ENCODE assay signal across 22 cellular contexts in genomic region chr16:1259760-1260068, GRCh38. TPM values are rescaled to one million over a fixed set of nuclear protein-coding genes. Genes with fewer than 3 reads are reported as not detected.
A peak's percentile ranks its signal among the peaks of the same experiment; 100 is the strongest.
DNase-seq lines count a peak whose midpoint lies in the region; ATAC-seq, FAIRE-seq and TF ChIP-seq lines count a peak whose summit lies in the region.
"Had no signal": no experiment of that assay in that cellular context is flagged by ENCODE, and none has a peak within 500 bp of the region (broad histone marks: within the 10 kb centered on the region; RNA-seq: fewer than 3 reads in every experiment).

No MANE protein-coding gene starts in this region.

- H3K9me3 ChIP-seq in HepG2 (ENCODE audit: low read length): no peaks in the 10 kb centered on the region
- H3K9me3 ChIP-seq in right lobe of liver: no peaks in the 10 kb centered on the region
- no peaks in the 10 kb centered on the region for H3K9me3 ChIP-seq in PC-9 (ENCODE audit: insufficient read depth, low read depth)
- H3K9me3 ChIP-seq: HAP-1 had no signal

- intact Hi-C loops in HepG2 (cut with micrococcal nuclease; ENCODE audit: unreplicated experiment) (no loop called here), right lobe of liver (cut with DNase I) (no loop called here), PC-9 (cut with micrococcal nuclease; ENCODE audit: unreplicated experiment) (loop anchor here (2.0 kb wide), 1 partner anchor 37 kb away; no protein-coding TSS in a partner anchor)

- TF ChIP-seq POLR2A in HepG2 (IDR thresholded peaks at IDR 0.05; ENCODE audit: insufficient read depth in 1 of 2, low read depth in 2 of 2, low read length in 2 of 2) (no peak), right lobe of liver (IDR thresholded peaks at IDR 0.05) (no peak)

- H3K4me2 ChIP-seq in HepG2 (ENCODE audit: low read depth, low read length): no peak overlapping the region
- H3K4me2 ChIP-seq in GM23338: peak overlapping the region; percentile 70; the same call in 1 of the 2 replicates
- H3K4me2 ChIP-seq in PC-9: peak overlapping the region; percentile 86; the same call in 1 of the 2 replicates

- H3K27me3 Mint-ChIP-seq in GM23338 (ENCODE audit: insufficient read depth, low read depth, poor library complexity): peaks cover 31% of the 10 kb centered on the region

- 0% methylated on average over 2 of the region's 11 CpGs for WGBS in HepG2 (ENCODE audit: low lambda C conversion rate)
- 23% methylated on average over 4 of the region's 11 CpGs for WGBS in right lobe of liver (ENCODE audit: insufficient coverage, low coverage, low lambda C conversion rate, missing lambda C conversion rate)

- no peak overlapping the region for H3K4me3 Mint-ChIP-seq in GM23338
- H3K4me3 Mint-ChIP-seq: HFFc6 had no signal

- peak overlapping the region in 1 of 3 experiments; percentile 37; a peak in 1 of 6 replicates for H3K4me3 ChIP-seq in HepG2 (replicated peaks in 1 of 3; ENCODE audit: insufficient read depth in 1 of 3, low read depth in 2 of 3, low read length in 3 of 3)
- no peak overlapping the region for H3K4me3 ChIP-seq in right lobe of liver
- no peak overlapping the region; the same call in 1 of the 2 replicates for H3K4me3 ChIP-seq in GM23338
- H3K4me3 ChIP-seq in PC-9: no peak overlapping the region
- H3K4me3 ChIP-seq: HAP-1 had no signal

- peaks cover 21 to 68% of the 10 kb centered on the region in 2 experiments; a peak in 4 of 5 replicates for H3K27me3 ChIP-seq in HepG2 (ENCODE audit: control insufficient read depth in 1 of 2, insufficient read depth in 2 of 2, low read length in 2 of 2)
- H3K27me3 ChIP-seq in right lobe of liver: peaks cover 0 to 5% of the 10 kb centered on the region in 2 donors
- no peaks in the 10 kb centered on the region for H3K27me3 ChIP-seq in GM23338 (ENCODE audit: insufficient read depth)
- H3K27me3 ChIP-seq in PC-9 (ENCODE audit: insufficient read depth, low read depth): peaks cover 51% of the 10 kb centered on the region

- no peak for FAIRE-seq in HepG2 (lab: Jason Lieb, UNC)
- FAIRE-seq: GM12891, GM19239, H54 had no signal

- no peaks in the 10 kb centered on the region for H3K79me2 ChIP-seq in HepG2 (ENCODE audit: insufficient read depth, low read length)
- no peaks in the 10 kb centered on the region for H3K79me2 ChIP-seq in GM23338 (replicated peaks; ENCODE audit: insufficient read depth)
- H3K79me2 ChIP-seq in PC-9 (ENCODE audit: low read depth): no peaks in the 10 kb centered on the region

- no peaks in the 10 kb centered on the region for H3K36me3 ChIP-seq in HepG2 (replicated peaks in 1 of 2; ENCODE audit: control insufficient read depth in 1 of 2, insufficient read depth in 2 of 2, low read length in 2 of 2)
- no peaks in the 10 kb centered on the region for H3K36me3 ChIP-seq in right lobe of liver
- no peaks in the 10 kb centered on the region for H3K36me3 ChIP-seq in GM23338 (ENCODE audit: insufficient read depth)
- no peaks in the 10 kb centered on the region for H3K36me3 ChIP-seq in PC-9 (ENCODE audit: low read depth)
- H3K36me3 ChIP-seq: HAP-1 had no signal

- no peak for DNase-seq in HepG2 (ENCODE audit: low spot score)
- DNase-seq in right lobe of liver: no peak
- no peak for DNase-seq in GM23338 (ENCODE audit: low spot score)
- no peak for DNase-seq in PC-9
- DNase-seq in NCI-H748 (lab: John Stamatoyannopoulos, UW; ENCODE audit: unreplicated experiment): no peak
- DNase-seq: C1 segment of cervical spinal cord; CD4-positive, alpha-beta memory T cell; DMS79 treated with DMSO at 0.1 percent for 48 hours; GF-D8; GOT3; HFFc6 had no signal

- H3K9ac ChIP-seq in HepG2 (ENCODE audit: insufficient read depth, low read depth, low read length): no peak overlapping the region

- H3K27ac ChIP-seq in HepG2 (ENCODE audit: extremely low read length, insufficient read depth, low read length) (no peak overlapping the region), right lobe of liver (no peak overlapping the region), GM23338 (ENCODE audit: low read depth) (no peak overlapping the region), PC-9 (no peak overlapping the region)

- H3K9me2 ChIP-seq in GM23338 (ENCODE audit: insufficient read depth) (no peaks in the 10 kb centered on the region), PC-9 (ENCODE audit: insufficient read depth) (no peaks in the 10 kb centered on the region)

- POLR2A ChIA-PET in HepG2 (lab: Yijun Ruan, JAX): no interaction called here
- POLR2A ChIA-PET in PC-9 (lab: Charles Lee; ENCODE audit: unreplicated experiment): no interaction called here

- no peak overlapping the region for H3K27ac Mint-ChIP-seq in GM23338
- H3K27ac Mint-ChIP-seq: CD4-positive, alpha-beta memory T cell; HFFc6 had no signal

- H3F3A ChIP-seq in GM23338 (replicated peaks; ENCODE audit: low read depth) (no peaks in the 10 kb centered on the region), PC-9 (ENCODE audit: insufficient read depth, low read depth) (0 out of 2 replicates have a peak, but pooled peaks cover 5% of the 10 kb centered on the region)

- H3K4me1 ChIP-seq in HepG2 (ENCODE audit: insufficient read depth, low read length) (no peaks in the 10 kb centered on the region), right lobe of liver (no peaks in the 10 kb centered on the region), GM23338 (ENCODE audit: insufficient read depth) (no peaks in the 10 kb centered on the region), PC-9 (replicated peaks; ENCODE audit: insufficient read depth) (no peaks in the 10 kb centered on the region; the same call in 1 of the 2 replicates)
- H3K4me1 ChIP-seq: HAP-1 had no signal

- no peaks in the 10 kb centered on the region for H3K36me3 Mint-ChIP-seq in GM23338 (ENCODE audit: low read depth)
- H3K36me3 Mint-ChIP-seq: CD4-positive, alpha-beta memory T cell had no signal

- no peak for ATAC-seq in HepG2
- ATAC-seq in right lobe of liver: no peak
- ATAC-seq in GM23338: peak; percentile 7; the same call in 2 of the 3 replicates
- no peak for ATAC-seq in GM18867 (IDR thresholded peaks at IDR 0.05; ENCODE audit: unreplicated experiment)

- no peaks in the 10 kb centered on the region for H4K20me1 ChIP-seq in HepG2 (ENCODE audit: insufficient read depth, low read length)
- H4K20me1 ChIP-seq in GM23338 (replicated peaks; ENCODE audit: insufficient read depth): 0 out of 2 replicates have a peak, but pooled peaks cover 2% of the 10 kb centered on the region
- no peaks in the 10 kb centered on the region for H4K20me1 ChIP-seq in PC-9 (ENCODE audit: insufficient read depth)

- in situ Hi-C loops in HepG2 (cut with HindIII; ENCODE audit: extremely low pct_ligation_motif_present, low pct_unique_long_range_greater_than_20kb): no loop called here

- no peak for TF ChIP-seq RAD21 in HepG2 (CRISPR knock-in tag; IDR thresholded peaks at IDR 0.05)

- peaks cover 11% of the 10 kb centered on the region for H3K4me1 Mint-ChIP-seq in GM23338

- H3K9me3 Mint-ChIP-seq in GM23338: peaks cover 6% of the 10 kb centered on the region
- H3K9me3 Mint-ChIP-seq: CD4-positive, alpha-beta memory T cell had no signal

- no peak overlapping the region for H2AFZ ChIP-seq in HepG2 (ENCODE audit: low read length)
- H2AFZ ChIP-seq in GM23338: no peak overlapping the region
- H2AFZ ChIP-seq in PC-9: no peak overlapping the region

- CTCF ChIA-PET in HepG2 (lab: Yijun Ruan, JAX; ENCODE audit: low intra/inter-chr PET ratio, low total read pairs): no interaction called here
- CTCF ChIA-PET in PC-9 (lab: Charles Lee): no interaction called here

- no peak for TF ChIP-seq CTCF in HepG2 (CRISPR knock-in tag; IDR thresholded peaks at IDR 0.05)
- TF ChIP-seq CTCF in right lobe of liver (IDR thresholded peaks at IDR 0.05): no peak
- TF ChIP-seq CTCF in GM23338 (conservative IDR thresholded peaks at IDR 0.05; ENCODE audit: low read depth in 2 of 2): no peak
- no peak for TF ChIP-seq CTCF in PC-9 (conservative IDR thresholded peaks at IDR 0.05)

- BruUV-seq in HepG2 (replicated peaks; lab: Mats Ljungman, UMichigan): no TSS peak
- BruUV-seq in PC-9 (replicated peaks; lab: Mats Ljungman, UMichigan): no TSS peak

- TF ChIP-seq EP300 in HepG2 (IDR thresholded peaks at IDR 0.05; ENCODE audit: low read depth in 2 of 2, low read length in 2 of 2): no peak
- TF ChIP-seq EP300 in HepG2 (CRISPR knock-in tag; IDR thresholded peaks at IDR 0.05; ENCODE audit: borderline replicate concordance): no peak

RNA-seq across cellular contexts. Expression of gene TPSD1, which starts 3.8 kb away (rescaled TPM):
- total RNA-seq in HepG2 (2016; rRNA removed; fragmentation: Illumina TruSeq; extraction: Trizol) (not detected in 2 replicates), right lobe of liver (not detected), PC-9 (2021) (not detected in 2 replicates)
- not detected in 2 replicates for total RNA-seq in HepG2 (2016; cell fraction: cytosol; rRNA removed; fragmentation: Illumina TruSeq; extraction: Trizol; ENCODE audit: low read depth)
- total RNA-seq in HepG2 (2016; cell fraction: insoluble cytoplasmic fraction; rRNA removed; fragmentation: Illumina TruSeq; extraction: Trizol): not detected in 2 replicates
- total RNA-seq in HepG2 (2016; cell fraction: membrane; rRNA removed; fragmentation: Illumina TruSeq; extraction: Trizol): not detected in 2 replicates
- total RNA-seq in HepG2 (2016; cell fraction: nucleus; rRNA removed; fragmentation: Illumina TruSeq; extraction: Trizol): not detected in 2 replicates
- polyA plus RNA-seq in HepG2 (2011; rRNA removed) (not detected in 2 replicates), GM23338 (2016; fragmentation: Nextera tagmentation; extraction: Ambion mirVana) (not detected in 2 replicates)
- polyA plus RNA-seq in HepG2 (2011; cell fraction: cytosol; rRNA removed): not detected in 2 replicates
- not detected in 2 replicates for polyA plus RNA-seq in HepG2 (2011; cell fraction: nucleus; rRNA removed)
- not detected in 2 replicates for polyA plus RNA-seq in HepG2 (2012)
- not detected in 2 replicates for polyA plus RNA-seq in HepG2 (2016; cell fraction: cytosol; fragmentation: Illumina TruSeq; extraction: Trizol; ENCODE audit: low read depth)
- polyA plus RNA-seq in HepG2 (2016; cell fraction: insoluble cytoplasmic fraction; fragmentation: Illumina TruSeq; extraction: Trizol; ENCODE audit: low read depth): not detected in 2 replicates
- not detected in 2 replicates for polyA plus RNA-seq in HepG2 (2016; cell fraction: membrane; fragmentation: Illumina TruSeq; extraction: Trizol; ENCODE audit: low read depth)
- polyA plus RNA-seq in HepG2 (2016; cell fraction: nucleus; fragmentation: Illumina TruSeq; extraction: Trizol; ENCODE audit: insufficient read depth, low read depth): not detected in 2 replicates
- polyA minus RNA-seq in HepG2 (2011; rRNA and poly(A)+ RNA removed; ENCODE audit: low replicate concordance): not detected in 2 replicates
- not detected in 2 replicates for polyA minus RNA-seq in HepG2 (2011; cell fraction: cytosol; rRNA and poly(A)+ RNA removed)
- not detected in 2 replicates for polyA minus RNA-seq in HepG2 (2011; cell fraction: nucleus; rRNA and poly(A)+ RNA removed)
- 0.17 TPM in 1 of 2 replicates, not detected in the other for total RNA-seq in GM23338 (2014; rRNA removed; shearing (Covaris generic))
- total RNA-seq: A172; Calu3; CD4-positive, alpha-beta memory T cell; Daoy; G401; HFFc6 had no signal
- polyA plus RNA-seq: BJ; CD4-positive, alpha-beta memory T cell had no signal

RNA-seq across cellular contexts. Expression of gene TPSAB1, which starts 19.2 kb away (rescaled TPM):
- total RNA-seq in HepG2 (2016; rRNA removed; fragmentation: Illumina TruSeq; extraction: Trizol): not detected in 2 replicates
- total RNA-seq in HepG2 (2016; cell fraction: cytosol; rRNA removed; fragmentation: Illumina TruSeq; extraction: Trizol; ENCODE audit: low read depth): not detected in 2 replicates
- not detected in 2 replicates for total RNA-seq in HepG2 (2016; cell fraction: insoluble cytoplasmic fraction; rRNA removed; fragmentation: Illumina TruSeq; extraction: Trizol)
- not detected in 2 replicates for total RNA-seq in HepG2 (2016; cell fraction: membrane; rRNA removed; fragmentation: Illumina TruSeq; extraction: Trizol)
- total RNA-seq in HepG2 (2016; cell fraction: nucleus; rRNA removed; fragmentation: Illumina TruSeq; extraction: Trizol): not detected in 2 replicates
- 0.05 and 0.12 TPM in 2 replicates for polyA plus RNA-seq in HepG2 (2011; rRNA removed)
- polyA plus RNA-seq in HepG2 (2011; cell fraction: cytosol; rRNA removed): 0.13 and 0.16 TPM in 2 replicates
- polyA plus RNA-seq in HepG2 (2011; cell fraction: nucleus; rRNA removed): 0.35 TPM in 1 of 2 replicates, not detected in the other
- polyA plus RNA-seq in HepG2 (2012): not detected in 2 replicates
- not detected in 2 replicates for polyA plus RNA-seq in HepG2 (2016; cell fraction: cytosol; fragmentation: Illumina TruSeq; extraction: Trizol; ENCODE audit: low read depth)
- not detected in 2 replicates for polyA plus RNA-seq in HepG2 (2016; cell fraction: insoluble cytoplasmic fraction; fragmentation: Illumina TruSeq; extraction: Trizol; ENCODE audit: low read depth)
- polyA plus RNA-seq in HepG2 (2016; cell fraction: membrane; fragmentation: Illumina TruSeq; extraction: Trizol; ENCODE audit: low read depth): not detected in 2 replicates
- not detected in 2 replicates for polyA plus RNA-seq in HepG2 (2016; cell fraction: nucleus; fragmentation: Illumina TruSeq; extraction: Trizol; ENCODE audit: insufficient read depth, low read depth)
- polyA minus RNA-seq in HepG2 (2011; rRNA and poly(A)+ RNA removed; ENCODE audit: low replicate concordance): not detected in 2 replicates
- polyA minus RNA-seq in HepG2 (2011; cell fraction: cytosol; rRNA and poly(A)+ RNA removed): not detected in 2 replicates
- not detected in 2 replicates for polyA minus RNA-seq in HepG2 (2011; cell fraction: nucleus; rRNA and poly(A)+ RNA removed)
- total RNA-seq in right lobe of liver: 1 to 10 TPM in 1 of 6 experiments, under 1 TPM in 4, not detected in 1; 0.39 to 1.1 (median 0.81) TPM
- not detected in 2 replicates for total RNA-seq in GM23338 (2014; rRNA removed; shearing (Covaris generic))
- polyA plus RNA-seq in GM23338 (2016; fragmentation: Nextera tagmentation; extraction: Ambion mirVana): not detected in 2 replicates
- not detected in 2 replicates for total RNA-seq in PC-9 (2021)
- total RNA-seq: Calu3; CD4-positive, alpha-beta memory T cell; Daoy; G401; HFFc6 had no signal
- polyA plus RNA-seq: BJ; CD4-positive, alpha-beta memory T cell had no signal

RNA-seq across cellular contexts. Expression of gene TPSB2, which starts 29.7 kb away (rescaled TPM):
- total RNA-seq in HepG2 (2016; rRNA removed; fragmentation: Illumina TruSeq; extraction: Trizol) (not detected in 2 replicates), right lobe of liver (1 to 10 TPM in 2 of 6 experiments, under 1 TPM in 2, not detected in 2; 0.24 to 1.6 (median 0.83) TPM), PC-9 (2021) (not detected in 2 replicates)
- not detected in 2 replicates for total RNA-seq in HepG2 (2016; cell fraction: cytosol; rRNA removed; fragmentation: Illumina TruSeq; extraction: Trizol; ENCODE audit: low read depth)
- total RNA-seq in HepG2 (2016; cell fraction: insoluble cytoplasmic fraction; rRNA removed; fragmentation: Illumina TruSeq; extraction: Trizol): not detected in 2 replicates
- not detected in 2 replicates for total RNA-seq in HepG2 (2016; cell fraction: membrane; rRNA removed; fragmentation: Illumina TruSeq; extraction: Trizol)
- not detected in 2 replicates for total RNA-seq in HepG2 (2016; cell fraction: nucleus; rRNA removed; fragmentation: Illumina TruSeq; extraction: Trizol)
- polyA plus RNA-seq in HepG2 (2011; rRNA removed) (0.14 TPM in 1 of 2 replicates, not detected in the other), GM23338 (2016; fragmentation: Nextera tagmentation; extraction: Ambion mirVana) (0.23 TPM in 1 of 2 replicates, not detected in the other)
- 0.14 and 0.15 TPM in 2 replicates for polyA plus RNA-seq in HepG2 (2011; cell fraction: cytosol; rRNA removed)
- 0.11 TPM in 1 of 2 replicates, not detected in the other for polyA plus RNA-seq in HepG2 (2011; cell fraction: nucleus; rRNA removed)
- polyA plus RNA-seq in HepG2 (2012): not detected in 2 replicates
- polyA plus RNA-seq in HepG2 (2016; cell fraction: cytosol; fragmentation: Illumina TruSeq; extraction: Trizol; ENCODE audit: low read depth): not detected in 2 replicates
- polyA plus RNA-seq in HepG2 (2016; cell fraction: insoluble cytoplasmic fraction; fragmentation: Illumina TruSeq; extraction: Trizol; ENCODE audit: low read depth): not detected in 2 replicates
- not detected in 2 replicates for polyA plus RNA-seq in HepG2 (2016; cell fraction: membrane; fragmentation: Illumina TruSeq; extraction: Trizol; ENCODE audit: low read depth)
- not detected in 2 replicates for polyA plus RNA-seq in HepG2 (2016; cell fraction: nucleus; fragmentation: Illumina TruSeq; extraction: Trizol; ENCODE audit: insufficient read depth, low read depth)
- not detected in 2 replicates for polyA minus RNA-seq in HepG2 (2011; rRNA and poly(A)+ RNA removed; ENCODE audit: low replicate concordance)
- polyA minus RNA-seq in HepG2 (2011; cell fraction: cytosol; rRNA and poly(A)+ RNA removed): not detected in 2 replicates
- not detected in 2 replicates for polyA minus RNA-seq in HepG2 (2011; cell fraction: nucleus; rRNA and poly(A)+ RNA removed)
- not detected in 2 replicates for total RNA-seq in GM23338 (2014; rRNA removed; shearing (Covaris generic))
- total RNA-seq: A172; Calu3; CD4-positive, alpha-beta memory T cell; Daoy; G401; HFFc6 had no signal
- polyA plus RNA-seq: BJ; CD4-positive, alpha-beta memory T cell had no signal

RNA-seq across cellular contexts. Expression of gene TPSG1, which starts 34.6 kb away (rescaled TPM):
- total RNA-seq in HepG2 (2016; rRNA removed; fragmentation: Illumina TruSeq; extraction: Trizol) (not detected in 2 replicates), right lobe of liver (under 1 TPM in 3 of 6 experiments, not detected in 3; 0.20 to 0.43 (median 0.43) TPM), PC-9 (2021) (not detected in 2 replicates)
- total RNA-seq in HepG2 (2016; cell fraction: cytosol; rRNA removed; fragmentation: Illumina TruSeq; extraction: Trizol; ENCODE audit: low read depth): not detected in 2 replicates
- not detected in 2 replicates for total RNA-seq in HepG2 (2016; cell fraction: insoluble cytoplasmic fraction; rRNA removed; fragmentation: Illumina TruSeq; extraction: Trizol)
- not detected in 2 replicates for total RNA-seq in HepG2 (2016; cell fraction: membrane; rRNA removed; fragmentation: Illumina TruSeq; extraction: Trizol)
- total RNA-seq in HepG2 (2016; cell fraction: nucleus; rRNA removed; fragmentation: Illumina TruSeq; extraction: Trizol): not detected in 2 replicates
- polyA plus RNA-seq in HepG2 (2011; rRNA removed) (not detected in 2 replicates), GM23338 (2016; fragmentation: Nextera tagmentation; extraction: Ambion mirVana) (0.56 and 0.81 TPM in 2 replicates)
- 0.04 TPM in 1 of 2 replicates, not detected in the other for polyA plus RNA-seq in HepG2 (2011; cell fraction: cytosol; rRNA removed)
- polyA plus RNA-seq in HepG2 (2011; cell fraction: nucleus; rRNA removed): 0.24 and 0.31 TPM in 2 replicates
- not detected in 2 replicates for polyA plus RNA-seq in HepG2 (2012)
- polyA plus RNA-seq in HepG2 (2016; cell fraction: cytosol; fragmentation: Illumina TruSeq; extraction: Trizol; ENCODE audit: low read depth): not detected in 2 replicates
- polyA plus RNA-seq in HepG2 (2016; cell fraction: insoluble cytoplasmic fraction; fragmentation: Illumina TruSeq; extraction: Trizol; ENCODE audit: low read depth): not detected in 2 replicates
- polyA plus RNA-seq in HepG2 (2016; cell fraction: membrane; fragmentation: Illumina TruSeq; extraction: Trizol; ENCODE audit: low read depth): not detected in 2 replicates
- polyA plus RNA-seq in HepG2 (2016; cell fraction: nucleus; fragmentation: Illumina TruSeq; extraction: Trizol; ENCODE audit: insufficient read depth, low read depth): not detected in 2 replicates
- polyA minus RNA-seq in HepG2 (2011; rRNA and poly(A)+ RNA removed; ENCODE audit: low replicate concordance): not detected in 2 replicates
- polyA minus RNA-seq in HepG2 (2011; cell fraction: cytosol; rRNA and poly(A)+ RNA removed): not detected in 2 replicates
- polyA minus RNA-seq in HepG2 (2011; cell fraction: nucleus; rRNA and poly(A)+ RNA removed): not detected in 2 replicates
- total RNA-seq in GM23338 (2014; rRNA removed; shearing (Covaris generic)): not detected in 2 replicates
- total RNA-seq: A673; Calu3; CD4-positive, alpha-beta memory T cell; G401 had no signal
- polyA plus RNA-seq: BJ; CD4-positive, alpha-beta memory T cell had no signal

RNA-seq across cellular contexts. Expression of gene UBE2I, which starts 49.7 kb away (rescaled TPM):
- 75.8 and 87.9 TPM in 2 replicates for total RNA-seq in HepG2 (2016; rRNA removed; fragmentation: Illumina TruSeq; extraction: Trizol)
- total RNA-seq in HepG2 (2016; cell fraction: cytosol; rRNA removed; fragmentation: Illumina TruSeq; extraction: Trizol; ENCODE audit: low read depth): 35.5 and 39.4 TPM in 2 replicates
- total RNA-seq in HepG2 (2016; cell fraction: insoluble cytoplasmic fraction; rRNA removed; fragmentation: Illumina TruSeq; extraction: Trizol): 66.6 and 79.8 TPM in 2 replicates
- 55.4 and 63.3 TPM in 2 replicates for total RNA-seq in HepG2 (2016; cell fraction: membrane; rRNA removed; fragmentation: Illumina TruSeq; extraction: Trizol)
- total RNA-seq in HepG2 (2016; cell fraction: nucleus; rRNA removed; fragmentation: Illumina TruSeq; extraction: Trizol): 41.5 and 41.7 TPM in 2 replicates
- 79.5 and 98.9 TPM in 2 replicates for polyA plus RNA-seq in HepG2 (2011; rRNA removed)
- polyA plus RNA-seq in HepG2 (2011; cell fraction: cytosol; rRNA removed): 57.9 and 77.8 TPM in 2 replicates
- polyA plus RNA-seq in HepG2 (2011; cell fraction: nucleus; rRNA removed): 115 and 128 TPM in 2 replicates
- polyA plus RNA-seq in HepG2 (2012): 91.6 and 108 TPM in 2 replicates
- polyA plus RNA-seq in HepG2 (2016; cell fraction: cytosol; fragmentation: Illumina TruSeq; extraction: Trizol; ENCODE audit: low read depth): 94.9 and 118 TPM in 2 replicates
- polyA plus RNA-seq in HepG2 (2016; cell fraction: insoluble cytoplasmic fraction; fragmentation: Illumina TruSeq; extraction: Trizol; ENCODE audit: low read depth): 181 and 205 TPM in 2 replicates
- 118 and 119 TPM in 2 replicates for polyA plus RNA-seq in HepG2 (2016; cell fraction: membrane; fragmentation: Illumina TruSeq; extraction: Trizol; ENCODE audit: low read depth)
- polyA plus RNA-seq in HepG2 (2016; cell fraction: nucleus; fragmentation: Illumina TruSeq; extraction: Trizol; ENCODE audit: insufficient read depth, low read depth): 163 and 194 TPM in 2 replicates
- 39.2 and 48.3 TPM in 2 replicates for polyA minus RNA-seq in HepG2 (2011; rRNA and poly(A)+ RNA removed; ENCODE audit: low replicate concordance)
- polyA minus RNA-seq in HepG2 (2011; cell fraction: cytosol; rRNA and poly(A)+ RNA removed): 54.8 and 55.8 TPM in 2 replicates
- 63.8 and 72.6 TPM in 2 replicates for polyA minus RNA-seq in HepG2 (2011; cell fraction: nucleus; rRNA and poly(A)+ RNA removed)
- total RNA-seq in right lobe of liver: 10 to 100 TPM; 25.0 to 48.0 (median 39.3) TPM
- 116 and 117 TPM in 2 replicates for total RNA-seq in GM23338 (2014; rRNA removed; shearing (Covaris generic))
- polyA plus RNA-seq in GM23338 (2016; fragmentation: Nextera tagmentation; extraction: Ambion mirVana): 216 and 220 TPM in 2 replicates
- total RNA-seq in PC-9 (2021): 218 and 271 TPM in 2 replicates
